20 cellular contexts compared by ENCODE assay signal in genomic region chr10:114243661-114244060, GRCh38. TPM values are rescaled to one million over a fixed set of nuclear protein-coding genes. Genes with fewer than 3 reads are reported as not detected.
DNase-seq lines count a peak whose midpoint lies in the region; ATAC-seq, FAIRE-seq and TF ChIP-seq lines count a peak whose summit lies in the region.
"Had no signal": no experiment of that assay in that cellular context is flagged by ENCODE, and none has a peak within 500 bp of the region (broad histone marks: within the 10 kb centered on the region; RNA-seq: fewer than 3 reads in every experiment).

No MANE protein-coding gene starts in this region.

- peaks cover 26% of the 10 kb centered on the region for H3K4me1 Mint-ChIP-seq in WTC11

- DNase-seq in EH (ENCODE audit: low read depth) (peak; percentile 5), keratinocyte (ENCODE audit: low read depth, low spot score) (no peak), stomach (no peak), glomerular visceral epithelial cell (ENCODE audit: extremely low spot score) (no peak), WTC11 (ENCODE audit: low spot score) (no peak), NCI-H146 treated with DMSO at 0.1 percent for 48 hours (lab: John Stamatoyannopoulos, UW; ENCODE audit: unreplicated experiment) (no peak)
- DNase-seq: 8988T; CD4-positive, alpha-beta memory T cell; DMS153; DMS79; GF-D8; GOT3; H9 had no signal

- H3K36me3 ChIP-seq in keratinocyte (ENCODE audit: control insufficient read depth in 2 of 2, extremely low read depth in 1 of 2, insufficient read depth in 2 of 2, low read length in 2 of 2) (no peaks in the 10 kb centered on the region), stomach (no peaks in the 10 kb centered on the region)
- H3K36me3 ChIP-seq: BLaER1 had no signal

- no peaks in the 10 kb centered on the region for H3K9me3 ChIP-seq in keratinocyte (ENCODE audit: control insufficient read depth, low read depth, low read length)
- no peaks in the 10 kb centered on the region for H3K9me3 ChIP-seq in stomach

- H3K4me1 ChIP-seq in keratinocyte (ENCODE audit: control insufficient read depth, extremely low read depth, insufficient read depth, low read length) = peaks cover 46% of the 10 kb centered on the region
- peaks cover 27 to 67% (median 50%) of the 10 kb centered on the region in 4 donors for H3K4me1 ChIP-seq in stomach

- peak overlapping the region; percentile 51 for H2AFZ ChIP-seq in keratinocyte (ENCODE audit: control insufficient read depth, low read length)

- TF ChIP-seq EP300 in stomach (IDR thresholded peaks at IDR 0.05) = no peak

- H3K27me3 ChIP-seq in keratinocyte (ENCODE audit: control insufficient read depth, extremely low read depth, insufficient read depth, low read length) (peaks cover 7% of the 10 kb centered on the region), stomach (peaks cover 5 to 54% (median 14%) of the 10 kb centered on the region in 3 donors)

- TF ChIP-seq POLR2A in stomach (IDR thresholded peaks at IDR 0.05) = no peak

- no peaks in the 10 kb centered on the region for H3K9me3 Mint-ChIP-seq in WTC11
- H3K9me3 Mint-ChIP-seq: CD4-positive, alpha-beta memory T cell; H9 had no signal

- peak overlapping the region; percentile 88 for H3K4me2 ChIP-seq in keratinocyte (ENCODE audit: control insufficient read depth, extremely low read depth, insufficient read depth, low read depth, low read length)
- H3K4me2 ChIP-seq: BLaER1 had no signal

- H3K79me2 ChIP-seq in keratinocyte (ENCODE audit: control insufficient read depth, insufficient read depth, low read length) = no peaks in the 10 kb centered on the region

- no peak overlapping the region for H3K4me3 Mint-ChIP-seq in WTC11
- H3K4me3 Mint-ChIP-seq: CD4-positive, alpha-beta memory T cell; H9 had no signal

- peaks cover 25% of the 10 kb centered on the region for H3K27me3 Mint-ChIP-seq in WTC11 (ENCODE audit: low read depth)

- H4K20me1 ChIP-seq in keratinocyte (ENCODE audit: control insufficient read depth, extremely low read depth, insufficient read depth, low read length) = no peaks in the 10 kb centered on the region

- H3K4me3 ChIP-seq in keratinocyte (ENCODE audit: control insufficient read depth in 2 of 3, extremely low read depth in 1 of 3, insufficient read depth in 2 of 3, low read depth in 1 of 3, low read length in 3 of 3) = no peak overlapping the region
- no peak overlapping the region for H3K4me3 ChIP-seq in stomach
- H3K4me3 ChIP-seq: BLaER1 had no signal

- TF ChIP-seq CTCF in VCaP (conservative IDR thresholded peaks at IDR 0.05) (no peak), keratinocyte (optimal IDR thresholded peaks at IDR 0.05 in 1 of 3, IDR thresholded peaks at IDR 0.05 in 1 of 3, conservative IDR thresholded peaks at IDR 0.05 in 1 of 3; ENCODE audit: extremely low read depth in 1 of 3, insufficient read depth in 2 of 3, low read length in 3 of 3) (no peak), stomach (IDR thresholded peaks at IDR 0.05) (no peak), WTC11 (IDR thresholded peaks at IDR 0.05) (no peak)

- H3K9me1 ChIP-seq in keratinocyte (ENCODE audit: control insufficient read depth, extremely low read depth, insufficient read depth, low read length) = no peaks in the 10 kb centered on the region

- POLR2A ChIA-PET in WTC11 (lab: Charles Lee) = no interaction called here

- no peak overlapping the region for H3K27ac Mint-ChIP-seq in WTC11
- H3K27ac Mint-ChIP-seq: CD4-positive, alpha-beta memory T cell; H9 had no signal

- H3K9ac ChIP-seq in keratinocyte (ENCODE audit: control insufficient read depth, extremely low read depth, insufficient read depth, low read length) = peak overlapping the region; percentile 2
- H3K9ac ChIP-seq: BLaER1 had no signal

- no peak for FAIRE-seq in keratinocyte (lab: Jason Lieb, UNC)
- FAIRE-seq: HepG2 had no signal

- no peaks in the 10 kb centered on the region for H3K36me3 Mint-ChIP-seq in WTC11
- H3K36me3 Mint-ChIP-seq: CD14-positive monocyte; CD4-positive, alpha-beta memory T cell had no signal

- dilution Hi-C loops in keratinocyte (cut with MboI; ENCODE audit: extremely low pct_ligation_motif_present, low sequenced_read_pairs) = no loop called here

- 51 to 69% (median 58%) methylated on average over 9 of the region's 9 CpGs for WGBS in stomach, 5 donors

- peak overlapping the region; percentile 96 for H3K27ac ChIP-seq in VCaP
- no peak overlapping the region for H3K27ac ChIP-seq in keratinocyte (ENCODE audit: control insufficient read depth, insufficient read depth, low read length)
- H3K27ac ChIP-seq in stomach = peak overlapping the region; percentile 23 to 86 (median 62)
- H3K27ac ChIP-seq: BLaER1 had no signal

- CTCF ChIA-PET in WTC11 (lab: Charles Lee) = interaction anchor here (1.2 to 1.6 kb wide), 2 partner anchors 61 to 70 kb away, joined by 3 to 4 read pairs; partner anchors contain the start of gene CCDC186

- intact Hi-C loops in stomach (cut with DNase I; ENCODE audit: low total_unique reads) = no loop called here

- no peak for ATAC-seq in WTC11
- ATAC-seq: HepG2 had no signal

TF ChIP-seq in WTC11, 78 proteins besides CTCF, POLR2A, EP300 and RAD21:
- TF ChIP-seq PRDM15 (CRISPR knock-in tag; IDR thresholded peaks at IDR 0.05) (no peak), ZNF219 (CRISPR knock-in tag; IDR thresholded peaks at IDR 0.05; ENCODE audit: borderline replicate concordance) (no peak)

RNA-seq across cellular contexts. Expression of gene VWA2, which starts 4.6 kb away (rescaled TPM):
- polyA plus RNA-seq in keratinocyte = 0.35 to 0.49 TPM (median 0.41 TPM) in 3 replicates
- not detected for polyA plus RNA-seq in keratinocyte (2011; ENCODE audit: low read depth)
- 0.06 and 0.14 TPM in 2 replicates for polyA plus RNA-seq in keratinocyte (2011; cell fraction: cytosol; rRNA removed)
- polyA plus RNA-seq in keratinocyte (2011; cell fraction: nucleus; rRNA removed) = 1.1 TPM in 2 replicates
- polyA plus RNA-seq in keratinocyte (2012; ENCODE audit: low replicate concordance) = 0.38 and 0.48 TPM in 2 replicates
- 0.66 to 0.93 TPM (median 0.73 TPM) in 3 replicates for polyA minus RNA-seq in keratinocyte
- polyA minus RNA-seq in keratinocyte (2011; cell fraction: cytosol; rRNA and poly(A)+ RNA removed) = 1.5 TPM
- polyA minus RNA-seq in keratinocyte (2011; cell fraction: nucleus; rRNA and poly(A)+ RNA removed) = 2.1 and 2.7 TPM in 2 replicates
- total RNA-seq in stomach = 10 to 100 TPM in 2 of 5 donors, 1 to 10 TPM in 3; 2.3 to 20.7 (median 6.4) TPM
- polyA plus RNA-seq in stomach = 1 to 10 TPM in 2 of 3 donors, under 1 TPM in 1; 0.46 to 6.2 (median 1.5) TPM
- total RNA-seq in WTC11 (2021) = 2.1 to 3.1 TPM (median 2.7 TPM) in 3 replicates
- total RNA-seq: A673; CD4-positive, alpha-beta memory T cell; Daoy; HepG2 had no signal
- polyA plus RNA-seq: AG04450; CD14-positive monocyte; CD4-positive, alpha-beta memory T cell; HepG2 had no signal
